11 cellular contexts compared by ENCODE assay signal in genomic region chr13:33512880-33513554, GRCh38.
"Had no signal": no experiment of that assay in that cellular context is flagged by ENCODE, and none has a peak within 500 bp of the region (broad histone marks: within the 10 kb centered on the region; RNA-seq: fewer than 3 reads in every experiment).

No MANE protein-coding gene starts in this region.

- ATAC-seq: natural killer cell; stimulated activated naive CD8-positive, alpha-beta T cell treated with anti-CD3 and anti-CD28 coated beads, Interleukin-15, Interleukin-2, amounts not matched to agents 100 U/mL and 50 U/mL, for 24 hours had no signal

- H3K36me3 ChIP-seq: brain microvascular endothelial cell, neutrophil, upper lobe of left lung had no signal

- H3K27me3 ChIP-seq: brain microvascular endothelial cell, neutrophil, upper lobe of left lung had no signal

- H3K4me3 ChIP-seq: skin epidermis, upper lobe of left lung had no signal

- H3K4me1 Mint-ChIP-seq: activated CD4-positive, alpha-beta T cell treated with anti-CD3 and anti-CD28 coated beads, Interleukin-2, amount 10 ng/mL, durations not matched to agents 7 days and 5 days; activated naive CD8-positive, alpha-beta T cell treated with anti-CD3 and anti-CD28 coated beads for 36 hours; natural killer cell had no signal

- DNase-seq: activated CD4-positive, alpha-beta T cell treated with anti-CD3 and anti-CD28 coated beads, Interleukin-2, amount 10 ng/mL, durations not matched to agents 7 days and 5 days; activated CD4-positive, CD25-positive, alpha-beta regulatory T cell; activated naive CD8-positive, alpha-beta T cell treated with anti-CD3 and anti-CD28 coated beads for 36 hours; brain microvascular endothelial cell; effector memory CD4-positive, alpha-beta T cell; natural killer cell; stimulated activated naive CD8-positive, alpha-beta T cell treated with anti-CD3 and anti-CD28 coated beads, Interleukin-15, Interleukin-2, amounts not matched to agents 100 U/mL and 50 U/mL, for 24 hours; upper lobe of left lung had no signal

- H3K4me1 ChIP-seq: parathyroid adenoma had no signal

- H3K27ac Mint-ChIP-seq: activated CD4-positive, alpha-beta T cell treated with anti-CD3 and anti-CD28 coated beads, Interleukin-2, amount 10 ng/mL, durations not matched to agents 7 days and 5 days; activated naive CD8-positive, alpha-beta T cell treated with anti-CD3 and anti-CD28 coated beads for 36 hours; natural killer cell had no signal

- H2AFZ ChIP-seq: parathyroid adenoma had no signal

- H3K36me3 Mint-ChIP-seq: activated naive CD8-positive, alpha-beta T cell treated with anti-CD3 and anti-CD28 coated beads for 36 hours; natural killer cell had no signal

- H3K79me2 ChIP-seq: parathyroid adenoma had no signal

- H3K9ac ChIP-seq: parathyroid adenoma had no signal

- H3K27ac ChIP-seq: brain microvascular endothelial cell, neutrophil, parathyroid adenoma, skin epidermis, upper lobe of left lung had no signal

- H3K27me3 Mint-ChIP-seq: activated CD4-positive, alpha-beta T cell treated with anti-CD3 and anti-CD28 coated beads, Interleukin-2, amount 10 ng/mL, durations not matched to agents 7 days and 5 days had no signal

- H3K9me3 ChIP-seq: neutrophil, upper lobe of left lung had no signal

- H3K4me3 Mint-ChIP-seq: activated CD4-positive, alpha-beta T cell treated with anti-CD3 and anti-CD28 coated beads, Interleukin-2, amount 10 ng/mL, durations not matched to agents 7 days and 5 days; activated naive CD8-positive, alpha-beta T cell treated with anti-CD3 and anti-CD28 coated beads for 36 hours; natural killer cell had no signal
